In genomic region chr10:86535057-86535882, GRCh38 we compare ENCODE assay signal across 9 cellular contexts. TPM values are rescaled to one million over a fixed set of nuclear protein-coding genes. Genes with fewer than 3 reads are reported as not detected.
DNase-seq lines count a peak whose midpoint lies in the region; ATAC-seq and TF ChIP-seq lines count a peak whose summit lies in the region.
"Had no signal": no experiment of that assay in that cellular context is flagged by ENCODE, and none has a peak within 500 bp of the region (broad histone marks: within the 10 kb centered on the region; RNA-seq: fewer than 3 reads in every experiment).

No MANE protein-coding gene starts in this region.

- WGBS in spleen, 5 donors = 39 to 50% (median 47%) methylated on average over 36 to 49 of the region's 49 CpGs

- no peak overlapping the region for H3K27ac ChIP-seq in OCI-LY7 (ENCODE audit: low read depth, low read length, poor library complexity, severe bottlenecking)
- H3K27ac ChIP-seq in breast epithelium = peak overlapping the region; percentile 45 to 69
- peak overlapping the region in 3 of 8 donors; percentile 16 to 63 (median 40) for H3K27ac ChIP-seq in spleen

- H3K4me3 Mint-ChIP-seq in immature natural killer cell = peak overlapping the region; percentile 79 to 85 (median 83)

- POLR2A ChIA-PET in OCI-LY7 (lab: Charles Lee) = interaction anchor here (0.7 to 1.6 kb wide), 4 partner anchors 9 to 129 kb away, joined by 3 to 8 read pairs (median 4); no protein-coding TSS in a partner anchor

- no TSS peak for BruUV-seq in OCI-LY7 (replicated peaks; lab: Mats Ljungman, UMichigan)

- ATAC-seq in HG03571 (IDR thresholded peaks at IDR 0.05; ENCODE audit: unreplicated experiment) = no peak

- no peak for TF ChIP-seq CTCF in OCI-LY7 (conservative IDR thresholded peaks at IDR 0.05; ENCODE audit: low read length)
- no peak for TF ChIP-seq CTCF in breast epithelium (IDR thresholded peaks at IDR 0.05)
- no peak for TF ChIP-seq CTCF in spleen (IDR thresholded peaks at IDR 0.05 in 8 of 11, conservative IDR thresholded peaks at IDR 0.05 in 3 of 11)

- no peaks in the 10 kb centered on the region for H3K27me3 ChIP-seq in breast epithelium
- H3K27me3 ChIP-seq in spleen (replicated peaks in 1 of 7) = peaks cover 0 to 18% (median 0%) of the 10 kb centered on the region in 7 donors

- H3K9me3 Mint-ChIP-seq in immature natural killer cell = no peaks in the 10 kb centered on the region

- H3K27ac Mint-ChIP-seq in immature natural killer cell = peak overlapping the region in 4 of 6 donors; percentile 24 to 69 (median 57)

- peak overlapping the region; percentile 22; the same call in 1 of the 2 replicates for H3K4me2 ChIP-seq in OCI-LY7 (ENCODE audit: low read length)

- TF ChIP-seq POLR2A in breast epithelium (IDR thresholded peaks at IDR 0.05) (no peak), spleen (IDR thresholded peaks at IDR 0.05) (no peak)

- no peaks in the 10 kb centered on the region for H3K9me2 ChIP-seq in OCI-LY7 (ENCODE audit: insufficient read depth, low read length)

- CTCF ChIA-PET in OCI-LY7 (lab: Charles Lee; ENCODE audit: unreplicated experiment) = interaction anchor here (0.6 kb wide), 1 partner anchor 147 kb away, joined by 3 read pairs; no protein-coding TSS in a partner anchor

- DNase-seq in activated CD8-positive, alpha-beta memory T cell treated with anti-CD3 and anti-CD28 coated beads for 24 hours = peak; percentile 70
- DNase-seq in activated CD8-positive, alpha-beta memory T cell treated with anti-CD3 and anti-CD28 coated beads, Interleukin-2, amount 50 U/mL, for 48 hours = no peak
- DNase-seq in OCI-LY7 (ENCODE audit: low spot score) (no peak), breast epithelium (ENCODE audit: low spot score in 2 of 2) (peak; percentile 57 to 84), immature natural killer cell (peak; percentile 19 to 31 (median 28)), spleen (peak; percentile 90), foreskin melanocyte (no peak)
- DNase-seq: DND-41 had no signal

- H3K4me3 ChIP-seq in OCI-LY7 (ENCODE audit: low read depth, low read length, poor library complexity, severe bottlenecking) (no peak overlapping the region), breast epithelium (peak overlapping the region; percentile 39 to 70 (median 48)), spleen (peak overlapping the region; percentile 20 to 72 (median 34))

- H3K36me3 Mint-ChIP-seq in immature natural killer cell = no peaks in the 10 kb centered on the region

- peaks cover 12 to 21% of the 10 kb centered on the region in 2 donors for H3K4me1 Mint-ChIP-seq in immature natural killer cell

- intact Hi-C loops in OCI-LY7 (cut with micrococcal nuclease; ENCODE audit: unreplicated experiment) (no loop called here), breast epithelium (cut with DNase I; ENCODE audit: low total_unique reads) (no loop called here), spleen (cut with DNase I; ENCODE audit: low total_unique reads) (no loop called here)

- no peaks in the 10 kb centered on the region for H3K79me2 ChIP-seq in OCI-LY7 (ENCODE audit: insufficient read depth, low read depth, low read length)

- H3K4me1 ChIP-seq in OCI-LY7 (ENCODE audit: insufficient read depth, low read length, poor library complexity, severe bottlenecking) = peaks cover 5% of the 10 kb centered on the region
- no peaks in the 10 kb centered on the region for H3K4me1 ChIP-seq in breast epithelium
- peaks cover 0 to 25% (median 15%) of the 10 kb centered on the region in 6 donors for H3K4me1 ChIP-seq in spleen

- H3K36me3 ChIP-seq in OCI-LY7 (ENCODE audit: insufficient read depth, low read length) = no peaks in the 10 kb centered on the region
- H3K36me3 ChIP-seq in breast epithelium = no peaks in the 10 kb centered on the region
- H3K36me3 ChIP-seq in spleen = no peaks in the 10 kb centered on the region

- H2AFZ ChIP-seq in OCI-LY7 (ENCODE audit: low read length) = no peak overlapping the region

- peaks cover 2 to 8% (median 4%) of the 10 kb centered on the region in 3 donors for H3K27me3 Mint-ChIP-seq in immature natural killer cell (ENCODE audit: low read depth in 3 of 3)

- no peaks in the 10 kb centered on the region for H4K20me1 ChIP-seq in OCI-LY7 (ENCODE audit: insufficient read depth, low read length)

- no peaks in the 10 kb centered on the region for H3K9me3 ChIP-seq in OCI-LY7 (ENCODE audit: low read length)
- H3K9me3 ChIP-seq in breast epithelium = no peaks in the 10 kb centered on the region
- H3K9me3 ChIP-seq in spleen = peaks cover 0 to 5% (median 0%) of the 10 kb centered on the region in 8 donors

RNA-seq across cellular contexts. Expression of gene WAPL, which starts 13.7 kb away (rescaled TPM):
- total RNA-seq in OCI-LY7 (2014; rRNA removed; shearing (Covaris generic)) = 51.1 and 56.6 TPM in 2 replicates
- total RNA-seq in OCI-LY7 (2022) = 68.7 and 75.7 TPM in 2 replicates
- total RNA-seq in breast epithelium = 10 to 100 TPM; 39.8 to 65.0 (median 49.5) TPM
- polyA plus RNA-seq in immature natural killer cell = 10 to 100 TPM; 19.7 to 40.4 (median 21.1) TPM
- total RNA-seq in spleen = 10 to 100 TPM; 37.0 to 59.1 (median 51.5) TPM
- polyA plus RNA-seq in spleen = 10 to 100 TPM; 13.6 to 19.8 (median 17.0) TPM

Comparison
In these comparisons a context has a peak if more than half of its experiments do, and no peak if none do; other contexts are left out.
1. DNase-seq: peak in activated CD8-positive, alpha-beta memory T cell treated with anti-CD3 and anti-CD28 coated beads for 24 hours (single experiment), breast epithelium (2 of 2), immature natural killer cell (3 of 3) and spleen (single experiment); none in activated CD8-positive, alpha-beta memory T cell treated with anti-CD3 and anti-CD28 coated beads, Interleukin-2, amount 50 U/mL, for 48 hours (single experiment), OCI-LY7 (single experiment) and foreskin melanocyte (single experiment).